In the genomic region with DNA sequence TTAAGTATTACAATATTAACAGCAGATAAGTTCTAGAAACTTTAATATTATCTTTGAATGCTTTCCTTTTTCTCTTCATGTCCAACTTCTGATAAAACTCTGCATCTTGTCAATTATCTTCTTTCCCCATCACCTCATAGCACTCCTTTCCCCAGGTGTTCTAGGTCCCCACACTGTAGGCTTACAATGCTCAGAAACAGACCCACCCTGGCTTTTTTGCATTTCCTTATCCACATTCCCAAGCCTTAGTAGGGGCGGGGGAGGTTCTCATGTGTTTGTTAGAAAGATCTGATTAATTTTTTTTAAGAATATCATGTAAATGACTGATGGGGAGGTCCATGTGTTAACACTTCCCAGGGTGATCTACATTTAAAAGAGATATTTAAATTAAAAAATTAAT, we compare ENCODE assay signal across 21 cellular contexts.
DNase-seq lines count a peak whose midpoint lies in the region; ATAC-seq and TF ChIP-seq lines count a peak whose summit lies in the region.
"Had no signal": no experiment of that assay in that cellular context is flagged by ENCODE, and none has a peak within 500 bp of the region (broad histone marks: within the 10 kb centered on the region; RNA-seq: fewer than 3 reads in every experiment).

No MANE protein-coding gene starts in this region.

- no peak overlapping the region for H2BK20ac ChIP-seq in H9 (ENCODE audit: low read depth, low read length, poor library complexity, severe bottlenecking)

- H2AK5ac ChIP-seq in H9 (ENCODE audit: insufficient read length, low read length) (no peak overlapping the region), mesenchymal stem cell (ENCODE audit: low read length, severe bottlenecking) (no peak overlapping the region)

- H3K27ac Mint-ChIP-seq in Calu3 (ENCODE audit: unreplicated experiment) (peak overlapping the region; percentile 45), H9 (peak overlapping the region; percentile 3 to 60 (median 4); a peak in 4 of 7 replicates), WTC11 (peak overlapping the region; percentile 46; the same call in 1 of the 2 replicates), T-cell (no peak overlapping the region)
- H3K27ac Mint-ChIP-seq: B cell; CD4-positive, CD25-positive, alpha-beta regulatory T cell; CD8-positive, alpha-beta T cell; HFFc6 had no signal

- H2BK12ac ChIP-seq in H9 (ENCODE audit: insufficient read length, low read depth, low read length) (no peak overlapping the region), mesenchymal stem cell (ENCODE audit: low read length in 2 of 2) (no peak overlapping the region)

- H3K36me3 Mint-ChIP-seq in Calu3 (ENCODE audit: insufficient read depth, unreplicated experiment) (no peaks in the 10 kb centered on the region), H9 (ENCODE audit: insufficient read depth in 1 of 3, low read depth in 3 of 3) (no peaks in the 10 kb centered on the region; a peak in 1 of 7 replicates), WTC11 (no peaks in the 10 kb centered on the region), T-cell (no peaks in the 10 kb centered on the region)
- H3K36me3 Mint-ChIP-seq: CD4-positive, CD25-positive, alpha-beta regulatory T cell; CD8-positive, alpha-beta T cell had no signal

- H3K23me2 ChIP-seq in H9 (ENCODE audit: insufficient read length, low read depth, low read length, poor library complexity, severe bottlenecking) = no peaks in the 10 kb centered on the region

- H3T11ph ChIP-seq in H9 (ENCODE audit: low read length) = no peak overlapping the region

- H3K4ac ChIP-seq in H9 (ENCODE audit: low read depth, low read length) = no peak overlapping the region
- no peak overlapping the region for H3K4ac ChIP-seq in mesenchymal stem cell (ENCODE audit: low read depth in 1 of 2, low read length in 2 of 2)

- no peak overlapping the region for H4K8ac ChIP-seq in H9 (replicated peaks; ENCODE audit: insufficient read length, low read depth, low read length)
- no peak overlapping the region for H4K8ac ChIP-seq in mesenchymal stem cell (ENCODE audit: low read length)

- H3K18ac ChIP-seq in H9 (ENCODE audit: insufficient read length, low read depth, low read length) (no peak overlapping the region), mesenchymal stem cell (ENCODE audit: low read depth in 1 of 2, low read length in 2 of 2) (no peak overlapping the region)

- no peak for DNase-seq in Calu3
- DNase-seq in H9 = peak; percentile 27
- no peak for DNase-seq in WTC11 (ENCODE audit: low spot score)
- DNase-seq in iPS-NIHi11 (ENCODE audit: low spot score) = peak; percentile 11
- DNase-seq in T-cell = no peak
- no peak for DNase-seq in NCI-H2196 treated with DMSO at 0.1 percent for 48 hours (lab: John Stamatoyannopoulos, UW; ENCODE audit: unreplicated experiment)
- DNase-seq in mesenchymal stem cell = no peak
- DNase-seq: Caco-2; CD4-positive, CD25-positive, alpha-beta regulatory T cell; CD8-positive, alpha-beta T cell; DMS 273 treated with DMSO at 0.1 percent for 48 hours; DMS79; EL; GF-D8; HFFc6 had no signal

- H3K9me3 Mint-ChIP-seq in Calu3 (ENCODE audit: low read depth, unreplicated experiment) (no peaks in the 10 kb centered on the region), H9 (no peaks in the 10 kb centered on the region), WTC11 (no peaks in the 10 kb centered on the region), T-cell (no peaks in the 10 kb centered on the region)
- H3K9me3 Mint-ChIP-seq: CD8-positive, alpha-beta T cell; HFFc6 had no signal

- no peak overlapping the region for H4K91ac ChIP-seq in H9 (ENCODE audit: insufficient read length, low read depth, low read length)
- H4K91ac ChIP-seq in mesenchymal stem cell (ENCODE audit: low read length) = no peak overlapping the region

- ATAC-seq in WTC11 (peak; percentile 79), T-cell (replicated peaks in 1 of 4) (no peak), HG02610 (IDR thresholded peaks at IDR 0.05; ENCODE audit: unreplicated experiment) (no peak)
- ATAC-seq: CD8-positive, alpha-beta T cell had no signal

- no peak overlapping the region for H2BK15ac ChIP-seq in H9 (ENCODE audit: low read depth, low read length)
- H2BK15ac ChIP-seq in mesenchymal stem cell (ENCODE audit: low read depth, poor library complexity, severe bottlenecking) = no peak overlapping the region

- TF ChIP-seq CTCF in Calu3 (IDR thresholded peaks at IDR 0.05; ENCODE audit: unreplicated experiment) = no peak
- no peak for TF ChIP-seq CTCF in H9 (conservative IDR thresholded peaks at IDR 0.05)
- no peak for TF ChIP-seq CTCF in WTC11 (IDR thresholded peaks at IDR 0.05)

- H3K27ac ChIP-seq in H9 (ENCODE audit: insufficient read length, low read depth, low read length) = no peak overlapping the region
- no peak overlapping the region for H3K27ac ChIP-seq in mesenchymal stem cell (ENCODE audit: low read length, poor library complexity, severe bottlenecking)
- H3K27ac ChIP-seq: 22Rv1, BLaER1, C4-2B had no signal

- CTCF ChIA-PET in Calu3 (lab: Charles Lee) (no interaction called here), WTC11 (lab: Charles Lee) (interaction anchor here (0.7 kb wide), 1 partner anchor 45 kb away, joined by 3 read pairs; no protein-coding TSS in a partner anchor), T-cell (lab: Charles Lee) (no interaction called here)

- H3K4me3 Mint-ChIP-seq in Calu3 (ENCODE audit: low read depth, unreplicated experiment) (no peak overlapping the region), H9 (peak overlapping the region in 1 of 2 experiments; percentile 8; a peak in 1 of 5 replicates), WTC11 (peak overlapping the region; percentile 10), T-cell (no peak overlapping the region)
- H3K4me3 Mint-ChIP-seq: B cell; CD4-positive, CD25-positive, alpha-beta regulatory T cell; CD8-positive, alpha-beta T cell; HFFc6 had no signal

- H3K27me3 ChIP-seq in H9 (ENCODE audit: insufficient read depth, low read length) (no peaks in the 10 kb centered on the region), mesenchymal stem cell (ENCODE audit: control insufficient read depth in 1 of 2, insufficient read depth in 1 of 2, low read length in 2 of 2) (no peaks in the 10 kb centered on the region)
- H3K27me3 ChIP-seq: BLaER1 had no signal

- H3K4me2 ChIP-seq in H9 (ENCODE audit: insufficient read depth, insufficient read length, low read length) (no peak overlapping the region), mesenchymal stem cell (ENCODE audit: low read length, poor library complexity, severe bottlenecking) (no peak overlapping the region)
- H3K4me2 ChIP-seq: BLaER1 had no signal

- WGBS in H9 (ENCODE audit: extremely low coverage, insufficient read length, low lambda C conversion rate) = no CpG with 5 or more reads among the region's 1 CpG
- no CpG with 5 or more reads among the region's 1 CpG for WGBS in mesenchymal stem cell

- H2BK5ac ChIP-seq in H9 (ENCODE audit: insufficient read length, low read length) (no peak overlapping the region), mesenchymal stem cell (ENCODE audit: low read depth, low read length, poor library complexity, severe bottlenecking) (no peak overlapping the region)

- H2BK120ac ChIP-seq in H9 (ENCODE audit: low read depth, low read length, poor library complexity, severe bottlenecking) = no peak overlapping the region
- H2BK120ac ChIP-seq in mesenchymal stem cell (ENCODE audit: low read depth, low read length) = no peak overlapping the region

- H2AFZ ChIP-seq in H9 (ENCODE audit: low read length) (no peak overlapping the region), mesenchymal stem cell (ENCODE audit: low read depth, low read length) (no peak overlapping the region)

- H3K14ac ChIP-seq in H9 (ENCODE audit: insufficient read depth, low read length) = no peak overlapping the region
- H3K14ac ChIP-seq in mesenchymal stem cell (ENCODE audit: low read length in 2 of 2) = no peak overlapping the region

- no peaks in the 10 kb centered on the region for H3K79me2 ChIP-seq in H9 (ENCODE audit: insufficient read depth, low read length)

- H3K4me1 ChIP-seq in H9 (ENCODE audit: insufficient read depth, low read length) = peaks cover 2% of the 10 kb centered on the region; the same call in 1 of the 2 replicates
- H3K4me1 ChIP-seq in mesenchymal stem cell (ENCODE audit: control insufficient read depth, insufficient read depth, low read depth, low read length) = no peaks in the 10 kb centered on the region
- H3K4me1 ChIP-seq: BLaER1, Caco-2, HAP-1 had no signal

- no peak overlapping the region for H3K4me3 ChIP-seq in mesenchymal stem cell (ENCODE audit: insufficient read depth in 1 of 2, low read depth in 1 of 2, low read length in 2 of 2)
- H3K4me3 ChIP-seq: BLaER1, HAP-1 had no signal

- H3K9me3 ChIP-seq in H9 (ENCODE audit: control insufficient read depth, low read depth, low read length) (no peaks in the 10 kb centered on the region), mesenchymal stem cell (ENCODE audit: control insufficient read depth, low read length) (no peaks in the 10 kb centered on the region)
- H3K9me3 ChIP-seq: BLaER1, Caco-2, HAP-1 had no signal

- POLR2A ChIA-PET in WTC11 (lab: Charles Lee) = no interaction called here
- POLR2A ChIA-PET in T-cell (lab: Charles Lee) = no interaction called here

- intact Hi-C loops in Calu3 (cut with micrococcal nuclease; ENCODE audit: unreplicated experiment) = no loop called here

- no peaks in the 10 kb centered on the region for H3K36me3 ChIP-seq in mesenchymal stem cell (ENCODE audit: control insufficient read depth in 1 of 2, insufficient read depth in 2 of 2, low read depth in 1 of 2, low read length in 2 of 2)
- H3K36me3 ChIP-seq: BLaER1, HAP-1 had no signal

- H3K79me1 ChIP-seq in H9 (ENCODE audit: insufficient read depth, low read depth, low read length, poor library complexity, severe bottlenecking) (no peaks in the 10 kb centered on the region), mesenchymal stem cell (replicated peaks; ENCODE audit: low read length, poor library complexity, severe bottlenecking) (no peaks in the 10 kb centered on the region)

- H3K27me3 Mint-ChIP-seq in Calu3 (ENCODE audit: unreplicated experiment) (no peaks in the 10 kb centered on the region), H9 (ENCODE audit: low read depth) (no peaks in the 10 kb centered on the region), WTC11 (ENCODE audit: low read depth) (no peaks in the 10 kb centered on the region), T-cell (no peaks in the 10 kb centered on the region)
- H3K27me3 Mint-ChIP-seq: B cell; CD4-positive, CD25-positive, alpha-beta regulatory T cell had no signal

- H3K9ac ChIP-seq in H9 (ENCODE audit: extremely low read depth, insufficient read length, low read length) (no peak overlapping the region), mesenchymal stem cell (ENCODE audit: low read length) (no peak overlapping the region)
- H3K9ac ChIP-seq: BLaER1 had no signal

- H3K23ac ChIP-seq in H9 (ENCODE audit: insufficient read length, low read depth, low read length) (no peak overlapping the region), mesenchymal stem cell (ENCODE audit: low read length in 2 of 2) (no peak overlapping the region)

- no peaks in the 10 kb centered on the region for H4K20me1 ChIP-seq in H9 (ENCODE audit: control insufficient read depth, insufficient read depth, insufficient read length)
- H4K20me1 ChIP-seq: BLaER1 had no signal

- H3K56ac ChIP-seq in H9 (ENCODE audit: insufficient read length, low read depth, low read length) = no peak overlapping the region

- H3K4me1 Mint-ChIP-seq in Calu3 (ENCODE audit: low read depth, unreplicated experiment) (no peaks in the 10 kb centered on the region), H9 (peaks cover 26 to 30% of the 10 kb centered on the region in 2 experiments), WTC11 (peaks cover 41% of the 10 kb centered on the region), T-cell (no peaks in the 10 kb centered on the region)
- H3K4me1 Mint-ChIP-seq: B cell; CD4-positive, CD25-positive, alpha-beta regulatory T cell had no signal

- H4K5ac ChIP-seq in H9 (ENCODE audit: insufficient read length, low read depth, low read length) = no peak overlapping the region

- BruUV-seq in Calu3 (replicated peaks; lab: Mats Ljungman, UMichigan) = no TSS peak

Comparison
In these comparisons a context has a peak if more than half of its experiments do, and no peak if none do; other contexts are left out.
1. DNase-seq: peak in H9 (single experiment) and iPS-NIHi11 (single experiment); none in Calu3 (single experiment), WTC11 (single experiment), T-cell (0 of 34), NCI-H2196 treated with DMSO at 0.1 percent for 48 hours (single experiment) and mesenchymal stem cell (single experiment).
2. H3K27ac Mint-ChIP-seq: peak in Calu3 (single experiment), H9 (3 of 3) and WTC11 (single experiment); none in T-cell (0 of 2).